In genomic region chr5:57538341-57538955, GRCh38 we compare ENCODE assay signal across 12 cellular contexts. TPM values are rescaled to one million over a fixed set of nuclear protein-coding genes. Genes with fewer than 3 reads are reported as not detected.
DNase-seq lines count a peak whose midpoint lies in the region; ATAC-seq and TF ChIP-seq lines count a peak whose summit lies in the region.
"Had no signal": no experiment of that assay in that cellular context is flagged by ENCODE, and none has a peak within 500 bp of the region (broad histone marks: within the 10 kb centered on the region; RNA-seq: fewer than 3 reads in every experiment).

No MANE protein-coding gene starts in this region.

- H3K36me3 ChIP-seq in left lung (no peaks in the 10 kb centered on the region), right atrium auricular region (no peaks in the 10 kb centered on the region), H7 (replicated peaks; ENCODE audit: control insufficient read depth, insufficient read depth, low read length) (no peaks in the 10 kb centered on the region)

- DNase-seq in AG08395 (ENCODE audit: low spot score) (peak; percentile 90), HPDE6-E6E7 (ENCODE audit: extremely low spot score) (peak; percentile 53), astrocyte of the spinal cord (ENCODE audit: low read depth, low spot score) (peak; percentile 51), left lung (no peak), NCI-H2107 treated with DMSO at 0.1 percent for 48 hours (lab: John Stamatoyannopoulos, UW; ENCODE audit: unreplicated experiment) (no peak), right atrium auricular region (ENCODE audit: low spot score) (no peak), H7 (no peak)
- DNase-seq: activated CD8-positive, alpha-beta memory T cell treated with anti-CD3 and anti-CD28 coated beads, Interleukin-2, amount 50 U/mL, for 48 hours; CD4-positive, alpha-beta memory T cell; NCI-H345; T-cell had no signal

- no peak for TF ChIP-seq CTCF in astrocyte of the spinal cord (IDR thresholded peaks at IDR 0.05; ENCODE audit: low read depth, low read length)
- TF ChIP-seq CTCF in left lung (IDR thresholded peaks at IDR 0.05): no peak
- no peak for TF ChIP-seq CTCF in right atrium auricular region (IDR thresholded peaks at IDR 0.05)

- H3K27me3 ChIP-seq in left lung: no peaks in the 10 kb centered on the region
- no peaks in the 10 kb centered on the region for H3K27me3 ChIP-seq in right atrium auricular region
- no peaks in the 10 kb centered on the region for H3K27me3 ChIP-seq in H7 (ENCODE audit: control insufficient read depth, insufficient read depth, low read length)

- in situ Hi-C loops in astrocyte of the spinal cord (cut with HindIII; ENCODE audit: low sequenced_read_pairs): no loop called here

- no peak overlapping the region for H3K4me3 ChIP-seq in astrocyte of the spinal cord (ENCODE audit: low read depth, low read length)
- H3K4me3 ChIP-seq in left lung: no peak overlapping the region
- no peak overlapping the region for H3K4me3 ChIP-seq in right atrium auricular region
- H3K4me3 ChIP-seq in H7 (ENCODE audit: insufficient read depth, low read depth, low read length): no peak overlapping the region

- ATAC-seq in left lung (peak; percentile 34), HG02588 (IDR thresholded peaks at IDR 0.05; ENCODE audit: unreplicated experiment) (no peak)
- ATAC-seq: T-cell had no signal

- H3K27ac ChIP-seq in left lung (no peak overlapping the region), right atrium auricular region (no peak overlapping the region)

- no peaks in the 10 kb centered on the region for H3K9me3 ChIP-seq in left lung
- no peaks in the 10 kb centered on the region for H3K9me3 ChIP-seq in right atrium auricular region

- H3K4me1 ChIP-seq in left lung (no peaks in the 10 kb centered on the region), right atrium auricular region (no peaks in the 10 kb centered on the region)

- intact Hi-C loops in left lung (cut with DNase I): no loop called here

RNA-seq across cellular contexts. Expression of gene ACTBL2, which starts 55.8 kb away (rescaled TPM):
- total RNA-seq in left lung: under 1 TPM; 0.16 to 0.29 TPM
- under 1 TPM in 1 of 2 donors, not detected in 1; 0.12 TPM for total RNA-seq in right atrium auricular region
- not detected in 2 replicates for total RNA-seq in H7 (2014; rRNA removed; shearing (Covaris generic))
- total RNA-seq: CD4-positive, alpha-beta memory T cell; T-cell had no signal

Comparison
In these comparisons a context has a peak if more than half of its experiments do, and no peak if none do; other contexts are left out.
1. DNase-seq: peak in AG08395 (single experiment), HPDE6-E6E7 (single experiment) and astrocyte of the spinal cord (single experiment); none in left lung (0 of 2), NCI-H2107 treated with DMSO at 0.1 percent for 48 hours (single experiment), right atrium auricular region (single experiment) and H7 (single experiment).